ENCODE assay signal across 9 cellular contexts in genomic region chr2:20438334-20439192, GRCh38. TPM values are rescaled to one million over a fixed set of nuclear protein-coding genes. Genes with fewer than 3 reads are reported as not detected.
DNase-seq lines count a peak whose midpoint lies in the region; ATAC-seq and TF ChIP-seq lines count a peak whose summit lies in the region.
"Had no signal": no experiment of that assay in that cellular context is flagged by ENCODE, and none has a peak within 500 bp of the region (broad histone marks: within the 10 kb centered on the region; RNA-seq: fewer than 3 reads in every experiment).

No MANE protein-coding gene starts in this region.

- H3K4me3 ChIP-seq in HEK293 (ENCODE audit: low read depth, low read length) (peak overlapping the region; percentile 2), gastroesophageal sphincter (no peak overlapping the region), skeletal muscle tissue (ENCODE audit: low read length in 3 of 3) (no peak overlapping the region)

- peak; percentile 88 for ATAC-seq in gastroesophageal sphincter

- 44 to 78% methylated on average over 2 to 6 of the region's 7 CpGs for WGBS in gastroesophageal sphincter (ENCODE audit: low coverage in 1 of 2), 2 donors

- DNase-seq in SHP77 (lab: John Stamatoyannopoulos, UW) (peak; percentile 42 to 59), NCI-H82 (lab: John Stamatoyannopoulos, UW) (no peak), T-helper 2 cell (no peak), NCI-H526 treated with DMSO at 0.1 percent for 48 hours (lab: John Stamatoyannopoulos, UW) (no peak)
- no peak for DNase-seq in central memory CD4-positive, alpha-beta T cell
- DNase-seq: NCI-H226 had no signal

- peak; percentile 20 to 43 for TF ChIP-seq POLR2A in gastroesophageal sphincter (IDR thresholded peaks at IDR 0.05)

- POLR2A ChIA-PET in HEK293 (lab: Yijun Ruan, JAX): interaction anchor here (1.1 to 4.9 kb wide), 2 partner anchors 9 to 10 kb away, joined by 3 to 48 read pairs; partner anchors contain the start of gene RHOB

- H3K9ac ChIP-seq in skeletal muscle tissue (ENCODE audit: low read depth in 1 of 3, low read length in 3 of 3): no peak overlapping the region

- TF ChIP-seq CTCF in HEK293 (tag by site-specific recombination; IDR thresholded peaks at IDR 0.05) (no peak), gastroesophageal sphincter (IDR thresholded peaks at IDR 0.05) (no peak)

- H3K4me1 ChIP-seq in HEK293 (ENCODE audit: control insufficient read depth, insufficient read depth, low read length): 0 out of 2 replicates have a peak, but pooled peaks cover 2% of the 10 kb centered on the region
- peaks cover 2 to 18% (median 2%) of the 10 kb centered on the region in 3 donors for H3K4me1 ChIP-seq in gastroesophageal sphincter
- peaks cover 0 to 10% (median 6%) of the 10 kb centered on the region in 3 donors for H3K4me1 ChIP-seq in skeletal muscle tissue (ENCODE audit: control insufficient read depth in 3 of 3, insufficient read depth in 3 of 3, low read length in 3 of 3)

- no peaks in the 10 kb centered on the region for H3K36me3 ChIP-seq in HEK293 (ENCODE audit: control insufficient read depth in 2 of 2, insufficient read depth in 1 of 2, low read length in 2 of 2)
- no peaks in the 10 kb centered on the region for H3K36me3 ChIP-seq in gastroesophageal sphincter
- H3K36me3 ChIP-seq in skeletal muscle tissue (ENCODE audit: control insufficient read depth in 3 of 3, insufficient read depth in 3 of 3, low read length in 3 of 3): no peaks in the 10 kb centered on the region

- no peaks in the 10 kb centered on the region for H3K27me3 ChIP-seq in gastroesophageal sphincter
- no peaks in the 10 kb centered on the region for H3K27me3 ChIP-seq in skeletal muscle tissue (ENCODE audit: control insufficient read depth in 3 of 3, insufficient read depth in 3 of 3, low read length in 3 of 3)

- peak; percentile 63 for TF ChIP-seq EP300 in gastroesophageal sphincter (IDR thresholded peaks at IDR 0.05)

- H3K9me3 ChIP-seq in HEK293 (ENCODE audit: control insufficient read depth, insufficient read depth, low read depth, low read length) (no peaks in the 10 kb centered on the region), gastroesophageal sphincter (no peaks in the 10 kb centered on the region), skeletal muscle tissue (ENCODE audit: control insufficient read depth in 3 of 3, low read length in 3 of 3) (no peaks in the 10 kb centered on the region)

- H3K27ac ChIP-seq in HEK293 (ENCODE audit: extremely low read depth, low read depth, low read length): no peak overlapping the region
- H3K27ac ChIP-seq in gastroesophageal sphincter: peak overlapping the region in 3 of 4 donors; percentile 67 to 73 (median 67)
- peak overlapping the region; percentile 49 for H3K27ac ChIP-seq in skeletal muscle tissue (ENCODE audit: low read depth, low read length)

- CTCF ChIA-PET in HEK293 (lab: Yijun Ruan, JAX): interaction anchor here (0.6 to 6.6 kb wide), 12 partner anchors 27 to 525 kb away, joined by 3 to 93 read pairs (median 4); no protein-coding TSS in a partner anchor

TF ChIP-seq in HEK293, 187 proteins besides CTCF, POLR2A, EP300 and RAD21 (continues in another document):
- TF ChIP-seq ZNF692 (tag by site-specific recombination; IDR thresholded peaks at IDR 0.05) (0 out of 2 replicates have a peak, but pooled peaks have one; percentile 52), ZNF362 (tag by site-specific recombination; IDR thresholded peaks at IDR 0.05) (peak; percentile 89), ZNF335 (tag by site-specific recombination; conservative IDR thresholded peaks at IDR 0.05) (peak; percentile 77), PRDM6 (tag by site-specific recombination; IDR thresholded peaks at IDR 0.05) (peak; percentile 72; the same call in 1 of the 2 replicates), IKZF3 (tag by site-specific recombination; IDR thresholded peaks at IDR 0.05) (0 out of 2 replicates have a peak, but pooled peaks have one; percentile 19), ZNF26 (tag by site-specific recombination; IDR thresholded peaks at IDR 0.05) (no peak), GLIS1 (tag by site-specific recombination; IDR thresholded peaks at IDR 0.05) (peak; percentile 66), ZNF645 (tag by site-specific recombination; IDR thresholded peaks at IDR 0.05) (no peak), OSR2 (tag by site-specific recombination; IDR thresholded peaks at IDR 0.05) (peak; percentile 51), ZBTB21 (tag by site-specific recombination; IDR thresholded peaks at IDR 0.05) (peak; percentile 93), ZNF24 (tag by site-specific recombination; IDR thresholded peaks at IDR 0.05) (peak; percentile 37; the same call in 1 of the 2 replicates), KLF8 (tag by site-specific recombination; IDR thresholded peaks at IDR 0.05) (peak; percentile 31; the same call in 1 of the 2 replicates), ZBTB48 (tag by site-specific recombination; IDR thresholded peaks at IDR 0.05) (no peak), SP3 (tag by site-specific recombination; IDR thresholded peaks at IDR 0.05) (peak; percentile 52), ZNF37A (tag by site-specific recombination; IDR thresholded peaks at IDR 0.05) (0 out of 2 replicates have a peak, but pooled peaks have one; percentile 37), ZNF610 (tag by site-specific recombination; IDR thresholded peaks at IDR 0.05; ENCODE audit: borderline replicate concordance) (no peak), ZNF324 (tag by site-specific recombination; IDR thresholded peaks at IDR 0.05) (peak; percentile 46; the same call in 1 of the 2 replicates), KLF10 (tag by site-specific recombination; IDR thresholded peaks at IDR 0.05) (no peak)

RNA-seq across cellular contexts. Expression of gene RHOB, which starts 8.3 kb away (rescaled TPM):
- total RNA-seq in gastroesophageal sphincter: 1,000 to 10,000 TPM; 1,174 to 1,482 (median 1,322) TPM
- total RNA-seq in skeletal muscle tissue: 146 TPM

Comparison
In these comparisons a context has a peak if more than half of its experiments do, and no peak if none do; other contexts are left out.
1. DNase-seq: peak in SHP77 (2 of 2); none in NCI-H82 (single experiment), T-helper 2 cell (0 of 5), central memory CD4-positive, alpha-beta T cell (single experiment) and NCI-H526 treated with DMSO at 0.1 percent for 48 hours (single experiment).